In the genomic region with DNA sequence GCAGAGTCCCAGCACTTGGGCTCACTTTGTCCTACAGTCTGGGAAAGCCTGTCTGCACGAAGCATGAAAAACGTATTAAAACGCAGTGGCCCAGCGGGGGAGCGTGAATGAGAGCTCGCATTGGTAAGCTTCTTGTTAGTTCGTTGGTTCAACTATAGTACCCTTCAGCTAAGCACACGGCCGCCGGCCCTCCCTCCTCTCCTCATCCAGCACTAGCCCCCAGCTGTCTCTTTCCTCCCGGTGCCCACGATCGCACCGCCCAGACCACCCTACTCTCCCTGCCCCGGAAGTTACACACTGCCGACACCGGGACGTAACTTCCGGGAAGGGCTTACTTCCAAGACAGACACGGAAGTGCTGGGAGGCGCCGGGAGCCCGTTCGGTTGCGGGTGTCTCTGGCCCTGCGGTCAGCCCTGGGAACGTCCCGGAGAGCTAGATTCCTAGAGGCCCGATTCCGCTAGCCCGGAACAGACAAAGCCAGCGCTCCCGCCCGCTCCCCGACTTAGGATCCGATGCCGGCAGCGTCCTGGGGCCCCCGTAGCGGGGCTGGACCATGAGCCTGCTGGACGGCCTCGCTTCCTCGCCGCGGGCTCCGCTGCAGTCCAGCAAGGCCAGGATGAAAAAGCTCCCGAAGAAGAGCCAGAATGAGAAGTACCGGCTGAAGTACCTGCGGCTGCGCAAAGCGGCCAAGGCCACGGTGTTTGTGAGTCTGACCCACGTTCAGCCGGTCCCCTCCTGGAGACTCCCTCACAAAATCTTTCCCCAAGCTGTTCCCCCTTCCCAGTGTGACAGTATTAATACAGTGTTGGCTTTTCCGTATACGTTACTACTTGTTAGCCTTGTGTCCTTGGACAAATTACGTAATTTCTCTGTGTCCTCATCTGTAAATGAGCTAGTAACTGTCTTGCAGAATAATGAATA, we compare ENCODE assay signal across 1 cellular context.
TF ChIP-seq lines count a peak whose summit lies in the region.

A gene with protein sequence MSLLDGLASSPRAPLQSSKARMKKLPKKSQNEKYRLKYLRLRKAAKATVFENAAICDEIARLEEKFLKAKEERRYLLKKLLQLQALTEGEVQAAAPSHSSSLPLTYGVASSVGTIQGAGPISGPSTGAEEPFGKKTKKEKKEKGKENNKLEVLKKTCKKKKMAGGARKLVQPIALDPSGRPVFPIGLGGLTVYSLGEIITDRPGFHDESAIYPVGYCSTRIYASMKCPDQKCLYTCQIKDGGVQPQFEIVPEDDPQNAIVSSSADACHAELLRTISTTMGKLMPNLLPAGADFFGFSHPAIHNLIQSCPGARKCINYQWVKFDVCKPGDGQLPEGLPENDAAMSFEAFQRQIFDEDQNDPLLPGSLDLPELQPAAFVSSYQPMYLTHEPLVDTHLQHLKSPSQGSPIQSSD (plus strand): TSS at position 334 of the 921 bp plus-strand sequence. CDS start 220 bp downstream, at position 554.

TF ChIP-seq in H1, 55 proteins besides CTCF, POLR2A, EP300 and RAD21 (continued from another document):
- TF ChIP-seq, protein P1, sequence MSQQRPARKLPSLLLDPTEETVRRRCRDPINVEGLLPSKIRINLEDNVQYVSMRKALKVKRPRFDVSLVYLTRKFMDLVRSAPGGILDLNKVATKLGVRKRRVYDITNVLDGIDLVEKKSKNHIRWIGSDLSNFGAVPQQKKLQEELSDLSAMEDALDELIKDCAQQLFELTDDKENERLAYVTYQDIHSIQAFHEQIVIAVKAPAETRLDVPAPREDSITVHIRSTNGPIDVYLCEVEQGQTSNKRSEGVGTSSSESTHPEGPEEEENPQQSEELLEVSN (IDR thresholded peaks at IDR 0.05), result peak; percentile 34
- TF ChIP-seq BACH1 (IDR thresholded peaks at IDR 0.05; ENCODE audit: low read length), result no peak
- TF ChIP-seq CHD1 (IDR thresholded peaks at IDR 0.05; ENCODE audit: low read depth, low read length), result no peak
- TF ChIP-seq, protein P2, sequence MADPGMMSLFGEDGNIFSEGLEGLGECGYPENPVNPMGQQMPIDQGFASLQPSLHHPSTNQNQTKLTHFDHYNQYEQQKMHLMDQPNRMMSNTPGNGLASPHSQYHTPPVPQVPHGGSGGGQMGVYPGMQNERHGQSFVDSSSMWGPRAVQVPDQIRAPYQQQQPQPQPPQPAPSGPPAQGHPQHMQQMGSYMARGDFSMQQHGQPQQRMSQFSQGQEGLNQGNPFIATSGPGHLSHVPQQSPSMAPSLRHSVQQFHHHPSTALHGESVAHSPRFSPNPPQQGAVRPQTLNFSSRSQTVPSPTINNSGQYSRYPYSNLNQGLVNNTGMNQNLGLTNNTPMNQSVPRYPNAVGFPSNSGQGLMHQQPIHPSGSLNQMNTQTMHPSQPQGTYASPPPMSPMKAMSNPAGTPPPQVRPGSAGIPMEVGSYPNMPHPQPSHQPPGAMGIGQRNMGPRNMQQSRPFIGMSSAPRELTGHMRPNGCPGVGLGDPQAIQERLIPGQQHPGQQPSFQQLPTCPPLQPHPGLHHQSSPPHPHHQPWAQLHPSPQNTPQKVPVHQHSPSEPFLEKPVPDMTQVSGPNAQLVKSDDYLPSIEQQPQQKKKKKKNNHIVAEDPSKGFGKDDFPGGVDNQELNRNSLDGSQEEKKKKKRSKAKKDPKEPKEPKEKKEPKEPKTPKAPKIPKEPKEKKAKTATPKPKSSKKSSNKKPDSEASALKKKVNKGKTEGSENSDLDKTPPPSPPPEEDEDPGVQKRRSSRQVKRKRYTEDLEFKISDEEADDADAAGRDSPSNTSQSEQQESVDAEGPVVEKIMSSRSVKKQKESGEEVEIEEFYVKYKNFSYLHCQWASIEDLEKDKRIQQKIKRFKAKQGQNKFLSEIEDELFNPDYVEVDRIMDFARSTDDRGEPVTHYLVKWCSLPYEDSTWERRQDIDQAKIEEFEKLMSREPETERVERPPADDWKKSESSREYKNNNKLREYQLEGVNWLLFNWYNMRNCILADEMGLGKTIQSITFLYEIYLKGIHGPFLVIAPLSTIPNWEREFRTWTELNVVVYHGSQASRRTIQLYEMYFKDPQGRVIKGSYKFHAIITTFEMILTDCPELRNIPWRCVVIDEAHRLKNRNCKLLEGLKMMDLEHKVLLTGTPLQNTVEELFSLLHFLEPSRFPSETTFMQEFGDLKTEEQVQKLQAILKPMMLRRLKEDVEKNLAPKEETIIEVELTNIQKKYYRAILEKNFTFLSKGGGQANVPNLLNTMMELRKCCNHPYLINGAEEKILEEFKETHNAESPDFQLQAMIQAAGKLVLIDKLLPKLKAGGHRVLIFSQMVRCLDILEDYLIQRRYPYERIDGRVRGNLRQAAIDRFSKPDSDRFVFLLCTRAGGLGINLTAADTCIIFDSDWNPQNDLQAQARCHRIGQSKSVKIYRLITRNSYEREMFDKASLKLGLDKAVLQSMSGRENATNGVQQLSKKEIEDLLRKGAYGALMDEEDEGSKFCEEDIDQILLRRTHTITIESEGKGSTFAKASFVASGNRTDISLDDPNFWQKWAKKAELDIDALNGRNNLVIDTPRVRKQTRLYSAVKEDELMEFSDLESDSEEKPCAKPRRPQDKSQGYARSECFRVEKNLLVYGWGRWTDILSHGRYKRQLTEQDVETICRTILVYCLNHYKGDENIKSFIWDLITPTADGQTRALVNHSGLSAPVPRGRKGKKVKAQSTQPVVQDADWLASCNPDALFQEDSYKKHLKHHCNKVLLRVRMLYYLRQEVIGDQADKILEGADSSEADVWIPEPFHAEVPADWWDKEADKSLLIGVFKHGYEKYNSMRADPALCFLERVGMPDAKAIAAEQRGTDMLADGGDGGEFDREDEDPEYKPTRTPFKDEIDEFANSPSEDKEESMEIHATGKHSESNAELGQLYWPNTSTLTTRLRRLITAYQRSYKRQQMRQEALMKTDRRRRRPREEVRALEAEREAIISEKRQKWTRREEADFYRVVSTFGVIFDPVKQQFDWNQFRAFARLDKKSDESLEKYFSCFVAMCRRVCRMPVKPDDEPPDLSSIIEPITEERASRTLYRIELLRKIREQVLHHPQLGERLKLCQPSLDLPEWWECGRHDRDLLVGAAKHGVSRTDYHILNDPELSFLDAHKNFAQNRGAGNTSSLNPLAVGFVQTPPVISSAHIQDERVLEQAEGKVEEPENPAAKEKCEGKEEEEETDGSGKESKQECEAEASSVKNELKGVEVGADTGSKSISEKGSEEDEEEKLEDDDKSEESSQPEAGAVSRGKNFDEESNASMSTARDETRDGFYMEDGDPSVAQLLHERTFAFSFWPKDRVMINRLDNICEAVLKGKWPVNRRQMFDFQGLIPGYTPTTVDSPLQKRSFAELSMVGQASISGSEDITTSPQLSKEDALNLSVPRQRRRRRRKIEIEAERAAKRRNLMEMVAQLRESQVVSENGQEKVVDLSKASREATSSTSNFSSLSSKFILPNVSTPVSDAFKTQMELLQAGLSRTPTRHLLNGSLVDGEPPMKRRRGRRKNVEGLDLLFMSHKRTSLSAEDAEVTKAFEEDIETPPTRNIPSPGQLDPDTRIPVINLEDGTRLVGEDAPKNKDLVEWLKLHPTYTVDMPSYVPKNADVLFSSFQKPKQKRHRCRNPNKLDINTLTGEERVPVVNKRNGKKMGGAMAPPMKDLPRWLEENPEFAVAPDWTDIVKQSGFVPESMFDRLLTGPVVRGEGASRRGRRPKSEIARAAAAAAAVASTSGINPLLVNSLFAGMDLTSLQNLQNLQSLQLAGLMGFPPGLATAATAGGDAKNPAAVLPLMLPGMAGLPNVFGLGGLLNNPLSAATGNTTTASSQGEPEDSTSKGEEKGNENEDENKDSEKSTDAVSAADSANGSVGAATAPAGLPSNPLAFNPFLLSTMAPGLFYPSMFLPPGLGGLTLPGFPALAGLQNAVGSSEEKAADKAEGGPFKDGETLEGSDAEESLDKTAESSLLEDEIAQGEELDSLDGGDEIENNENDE (IDR thresholded peaks at IDR 0.05; ENCODE audit: insufficient replicate concordance, low read length), result no peak
- no peak for TF ChIP-seq BCL11A (IDR thresholded peaks at IDR 0.05; ENCODE audit: low read depth in 2 of 2, low read length in 2 of 2)
- no peak for TF ChIP-seq NANOG (IDR thresholded peaks at IDR 0.05; ENCODE audit: insufficient read depth, low read depth, low read length, poor library complexity, severe bottlenecking)
- peak; percentile 86 for TF ChIP-seq TBP (IDR thresholded peaks at IDR 0.05; ENCODE audit: low read depth, low read length)
- no peak for TF ChIP-seq EZH2 (IDR thresholded peaks at IDR 0.05; ENCODE audit: low read depth, low read length, severe bottlenecking)
- no peak for TF ChIP-seq BRCA1 (IDR thresholded peaks at IDR 0.05; ENCODE audit: low read depth, low read length)
- TF ChIP-seq SIN3A (conservative IDR thresholded peaks at IDR 0.05 in 1 of 2, IDR thresholded peaks at IDR 0.05 in 1 of 2; ENCODE audit: low read depth in 1 of 2, low read length in 2 of 2), result 0 out of 4 replicates have a peak, but pooled peaks of 1 of the 2 experiments have one; percentile 37
- peak; percentile 62; the same call in 1 of the 2 replicates for TF ChIP-seq GTF2F1 (IDR thresholded peaks at IDR 0.05; ENCODE audit: borderline replicate concordance, low read depth, low read length)
- peak; percentile 29; the same call in 1 of the 2 replicates for TF ChIP-seq NRF1 (IDR thresholded peaks at IDR 0.05; ENCODE audit: low read depth, low read length)
- peak; percentile 90 for TF ChIP-seq TAF1 (IDR thresholded peaks at IDR 0.05; ENCODE audit: low read depth, low read length)
- peak; percentile 98 for TF ChIP-seq PHF8 (conservative IDR thresholded peaks at IDR 0.05; ENCODE audit: low read depth, low read length)
- peak; percentile 91 for TF ChIP-seq EGR1 (IDR thresholded peaks at IDR 0.05; ENCODE audit: borderline replicate concordance, low read depth, low read length)
- TF ChIP-seq, protein P3, sequence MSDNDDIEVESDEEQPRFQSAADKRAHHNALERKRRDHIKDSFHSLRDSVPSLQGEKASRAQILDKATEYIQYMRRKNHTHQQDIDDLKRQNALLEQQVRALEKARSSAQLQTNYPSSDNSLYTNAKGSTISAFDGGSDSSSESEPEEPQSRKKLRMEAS (IDR thresholded peaks at IDR 0.05), result no peak
- peak; percentile 86 for TF ChIP-seq POLR2AphosphoS5 (IDR thresholded peaks at IDR 0.05; ENCODE audit: low read depth, low read length)
TF ChIP-seq in H1: peak in this region for 15.
